ENCODE assay signal across 18 cellular contexts in genomic region chr1:225888898-225889690, GRCh38. TPM values are rescaled to one million over a fixed set of nuclear protein-coding genes. Genes with fewer than 3 reads are reported as not detected.
A peak's percentile ranks its signal among the peaks of the same experiment; 100 is the strongest.
DNase-seq lines count a peak whose midpoint lies in the region; ATAC-seq, FAIRE-seq and TF ChIP-seq lines count a peak whose summit lies in the region.
"Had no signal": no experiment of that assay in that cellular context is flagged by ENCODE, and none has a peak within 500 bp of the region (broad histone marks: within the 10 kb centered on the region; RNA-seq: fewer than 3 reads in every experiment).

TSS of gene LEFTY1 (minus strand) at chr1:225889146. CDS start at chr1:225889066, 80 bp downstream.

- no peak within 1 kb of the TSS for H3K4ac ChIP-seq in H1 (replicated peaks; ENCODE audit: insufficient read length, low read depth, low read length)

- H3K4me1 ChIP-seq in H1 (replicated peaks in 1 of 4; ENCODE audit: control insufficient read depth in 3 of 4, insufficient read depth in 4 of 4, low read length in 3 of 4): peaks cover 10 to 34% (median 22%) of the 10 kb centered on the region in 4 experiments
- peaks cover 0 to 61% (median 25%) of the 10 kb centered on the region in 4 donors for H3K4me1 ChIP-seq in right lobe of liver

- H3K4me3 ChIP-seq in H1 (ENCODE audit: extremely low read depth in 1 of 4, insufficient read depth in 2 of 4, low read depth in 3 of 4, low read length in 4 of 4) (peak within 1 kb of the TSS in 1 of 4 experiments; percentile 41; a peak in 1 of 8 replicates), right lobe of liver (no peak within 1 kb of the TSS)
- H3K4me3 ChIP-seq: A549 had no signal

- H3K79me2 ChIP-seq in H1 (ENCODE audit: control insufficient read depth in 1 of 2, insufficient read depth in 2 of 2, low read length in 2 of 2): no peaks in the 10 kb centered on the region

- H3K4me2 ChIP-seq in H1 (ENCODE audit: insufficient read depth in 1 of 2, low read depth in 2 of 2, low read length in 2 of 2): peak within 1 kb of the TSS; percentile 27 to 50
- H3K4me2 ChIP-seq: A549 had no signal

- 89% methylated on average over 11 of the region's 12 CpGs; no CpG with 5 or more reads in 1 of the 2 experiments for WGBS in H1 (ENCODE audit: extremely low coverage in 1 of 2, insufficient coverage in 1 of 2, insufficient read length in 1 of 2, insufficient replicate concordance in 2 of 2, low coverage in 1 of 2, low lambda C conversion rate in 2 of 2, missing lambda C conversion rate in 1 of 2), 2 experiments
- WGBS in right lobe of liver (ENCODE audit: insufficient coverage, low coverage, low lambda C conversion rate, missing lambda C conversion rate): 60% methylated on average over 1 of the region's 12 CpGs

- H3K27me3 Mint-ChIP-seq in activated CD8-positive, alpha-beta T cell treated with anti-CD3 and anti-CD28 coated beads, Interleukin-2, amount 10 ng/mL, durations not matched to agents 7 days and 5 days (ENCODE audit: low read depth): peaks cover 10% of the 10 kb centered on the region
- H3K27me3 Mint-ChIP-seq in activated CD8-positive, alpha-beta T cell treated with anti-CD3 and anti-CD28 coated beads for 36 hours: no peaks in the 10 kb centered on the region
- H3K27me3 Mint-ChIP-seq in stimulated activated naive CD8-positive, alpha-beta T cell treated with anti-CD3 and anti-CD28 coated beads, Interleukin-15, amount 100 ng/mL, for 72 hours: no peaks in the 10 kb centered on the region

- peak within 1 kb of the TSS; percentile 87 for H3K18ac ChIP-seq in H1 (ENCODE audit: extremely low read depth, low read length)

- H3K27ac ChIP-seq in H1 (ENCODE audit: low read depth, low read length) (no peak within 1 kb of the TSS), right lobe of liver (peak within 1 kb of the TSS; percentile 63 to 84 (median 77))

- H3K56ac ChIP-seq in H1 (replicated peaks; ENCODE audit: insufficient read length, low read depth, low read length): no peak within 1 kb of the TSS

- H3K9me3 ChIP-seq in H1 (ENCODE audit: insufficient read depth in 2 of 2, low read depth in 1 of 2, low read length in 1 of 2): no peaks in the 10 kb centered on the region
- no peaks in the 10 kb centered on the region for H3K9me3 ChIP-seq in right lobe of liver
- H3K9me3 ChIP-seq: A549 had no signal

- CTCF ChIA-PET in activated CD8-positive, alpha-beta T cell treated with anti-CD3 and anti-CD28 coated beads, Interleukin-2, amount 10 ng/mL, durations not matched to agents 7 days and 5 days (lab: Charles Lee): interaction anchor here (0.8 kb wide), 1 partner anchor 22 kb away, joined by 3 read pairs; no protein-coding TSS in a partner anchor
- CTCF ChIA-PET in activated CD8-positive, alpha-beta T cell treated with anti-CD3 and anti-CD28 coated beads for 36 hours (lab: Charles Lee): interaction anchor here (2.5 kb wide), 1 partner anchor 22 kb away, joined by 10 read pairs; no protein-coding TSS in a partner anchor
- CTCF ChIA-PET in H1 (lab: Charles Lee; ENCODE audit: partially characterized antibody): interaction anchor here (0.6 to 21.3 kb wide), 16 partner anchors 11 to 444 kb away, joined by 3 to 406 read pairs (median 4); no protein-coding TSS in a partner anchor

- peak; percentile 20 for ATAC-seq in activated CD8-positive, alpha-beta T cell treated with anti-CD3 and anti-CD28 coated beads, Interleukin-2, amount 10 ng/mL, durations not matched to agents 7 days and 5 days
- ATAC-seq in activated CD8-positive, alpha-beta T cell treated with anti-CD3 and anti-CD28 coated beads for 36 hours: no peak
- ATAC-seq in right lobe of liver (no peak), HG02938 (IDR thresholded peaks at IDR 0.05; ENCODE audit: unreplicated experiment) (no peak), HG02885 (IDR thresholded peaks at IDR 0.05; ENCODE audit: poor library complexity, unreplicated experiment) (no peak)
- ATAC-seq in stimulated activated naive CD8-positive, alpha-beta T cell treated with anti-CD3 and anti-CD28 coated beads, Interleukin-15, amount 100 ng/mL, for 72 hours: peak; percentile 36

- no peak for FAIRE-seq in H1 (lab: Jason Lieb, UNC)
- FAIRE-seq: A549 had no signal

- DNase-seq in activated CD8-positive, alpha-beta T cell treated with anti-CD3 and anti-CD28 coated beads, Interleukin-2, amount 10 ng/mL, durations not matched to agents 7 days and 5 days: no peak
- DNase-seq in activated CD8-positive, alpha-beta T cell treated with anti-CD3 and anti-CD28 coated beads for 36 hours: no peak
- DNase-seq in H1 (ENCODE audit: low read depth in 1 of 2, low spot score in 2 of 2): no peak
- DNase-seq in right lobe of liver: peak in 1 of 3 donors; percentile 40
- DNase-seq in stimulated activated naive CD8-positive, alpha-beta T cell treated with anti-CD3 and anti-CD28 coated beads, Interleukin-15, amount 100 ng/mL, for 72 hours: no peak
- no peak for DNase-seq in NCI-H2029 treated with DMSO at 0.1 percent for 48 hours (lab: John Stamatoyannopoulos, UW)
- DNase-seq: activated CD4-positive, alpha-beta T cell treated with anti-CD3 and anti-CD28 coated beads, Interleukin-2, amount 10 ng/mL, durations not matched to agents 24 days and 14 days; aorta; COR-L47; GOT3; NCI-H1694 treated with DMSO at 0.1 percent for 48 hours; NCI-H774; RPMI8226 had no signal

- H3K36me3 ChIP-seq in H1 (ENCODE audit: control insufficient read depth in 2 of 4, insufficient read depth in 4 of 4, low read length in 3 of 4) (no peaks in the 10 kb centered on the region), right lobe of liver (no peaks in the 10 kb centered on the region)

- no peak within 1 kb of the TSS for H3K14ac ChIP-seq in H1 (ENCODE audit: insufficient read length)

- peak within 1 kb of the TSS; percentile 75; the same call in 1 of the 2 replicates for H2BK5ac ChIP-seq in H1 (ENCODE audit: low read depth, low read length)

- H2BK15ac ChIP-seq in H1 (ENCODE audit: low read length): 0 out of 2 replicates have a peak within 1 kb of the TSS, but pooled peaks have one; percentile 61

- peak within 1 kb of the TSS; percentile 63; the same call in 1 of the 2 replicates for H4K8ac ChIP-seq in H1 (ENCODE audit: extremely low read depth, insufficient read depth, low read length)

- TF ChIP-seq CTCF in activated CD8-positive, alpha-beta T cell treated with anti-CD3 and anti-CD28 coated beads for 36 hours (IDR thresholded peaks at IDR 0.05): no peak
- TF ChIP-seq CTCF in H1 (IDR thresholded peaks at IDR 0.05; ENCODE audit: control extremely low read depth in 1 of 3, insufficient read depth in 1 of 3, low read depth in 1 of 3, low read length in 3 of 3) (no peak), right lobe of liver (IDR thresholded peaks at IDR 0.05) (no peak)

- no peak within 1 kb of the TSS for H2BK120ac ChIP-seq in H1 (replicated peaks; ENCODE audit: low read depth, low read length)

- TF ChIP-seq POLR2A in H1 (IDR thresholded peaks at IDR 0.05; ENCODE audit: control extremely low read depth in 1 of 2, low read depth in 2 of 2, low read length in 2 of 2): no peak
- TF ChIP-seq POLR2A in right lobe of liver (IDR thresholded peaks at IDR 0.05): no peak

- H2AFZ ChIP-seq in H1 (ENCODE audit: low read length): no peak within 1 kb of the TSS

- H3K36me3 Mint-ChIP-seq in activated CD8-positive, alpha-beta T cell treated with anti-CD3 and anti-CD28 coated beads, Interleukin-2, amount 10 ng/mL, durations not matched to agents 7 days and 5 days (ENCODE audit: low read depth): no peaks in the 10 kb centered on the region
- H3K36me3 Mint-ChIP-seq in activated CD8-positive, alpha-beta T cell treated with anti-CD3 and anti-CD28 coated beads for 36 hours (ENCODE audit: low read depth): no peaks in the 10 kb centered on the region

- H3K4me1 Mint-ChIP-seq in activated CD8-positive, alpha-beta T cell treated with anti-CD3 and anti-CD28 coated beads, Interleukin-2, amount 10 ng/mL, durations not matched to agents 7 days and 5 days (ENCODE audit: low read depth): peaks cover under 1% of the 10 kb centered on the region
- H3K4me1 Mint-ChIP-seq in activated CD8-positive, alpha-beta T cell treated with anti-CD3 and anti-CD28 coated beads for 36 hours (ENCODE audit: low read depth): peaks cover 4% of the 10 kb centered on the region
- H3K4me1 Mint-ChIP-seq in stimulated activated naive CD8-positive, alpha-beta T cell treated with anti-CD3 and anti-CD28 coated beads, Interleukin-15, amount 100 ng/mL, for 72 hours: peaks cover under 1% of the 10 kb centered on the region

- no peak within 1 kb of the TSS; a peak in 2 of 7 replicates for H3K9ac ChIP-seq in H1 (replicated peaks in 1 of 4; ENCODE audit: extremely low read depth in 1 of 4, low read depth in 3 of 4, low read length in 3 of 4)

- no peaks in the 10 kb centered on the region for H3K79me1 ChIP-seq in H1 (ENCODE audit: low read depth, low read length)

- H4K20me1 ChIP-seq in H1 (replicated peaks in 1 of 2; ENCODE audit: control insufficient read depth in 1 of 2, insufficient read depth in 2 of 2, low read length in 2 of 2): no peaks in the 10 kb centered on the region

- H3K27me3 ChIP-seq in H1 (replicated peaks in 1 of 4; ENCODE audit: control insufficient read depth in 3 of 4, extremely low read depth in 1 of 4, insufficient read depth in 3 of 4, low read length in 3 of 4) (peaks cover 0 to 14% (median 6%) of the 10 kb centered on the region in 4 experiments; a peak in 4 of 7 replicates), right lobe of liver (no peaks in the 10 kb centered on the region)

- no peak within 1 kb of the TSS for H3K27ac Mint-ChIP-seq in activated CD8-positive, alpha-beta T cell treated with anti-CD3 and anti-CD28 coated beads, Interleukin-2, amount 10 ng/mL, durations not matched to agents 7 days and 5 days
- H3K27ac Mint-ChIP-seq in activated CD8-positive, alpha-beta T cell treated with anti-CD3 and anti-CD28 coated beads for 36 hours: no peak within 1 kb of the TSS
- peak within 1 kb of the TSS in 1 of 2 donors; percentile 71 for H3K27ac Mint-ChIP-seq in stimulated activated naive CD8-positive, alpha-beta T cell treated with anti-CD3 and anti-CD28 coated beads, Interleukin-15, amount 100 ng/mL, for 72 hours
- H3K27ac Mint-ChIP-seq: activated CD4-positive, alpha-beta T cell treated with anti-CD3 and anti-CD28 coated beads, Interleukin-2, amount 10 ng/mL, durations not matched to agents 24 days and 14 days had no signal

- no peak within 1 kb of the TSS for H4K5ac ChIP-seq in H1 (ENCODE audit: insufficient read length, low read depth, low read length)

- intact Hi-C loops in activated CD8-positive, alpha-beta T cell treated with anti-CD3 and anti-CD28 coated beads for 36 hours (cut with micrococcal nuclease): no loop called here
- intact Hi-C loops in right lobe of liver (cut with DNase I): no loop called here

- H4K91ac ChIP-seq in H1 (replicated peaks; ENCODE audit: insufficient read length, low read length): peak within 1 kb of the TSS; percentile 1

- H2BK20ac ChIP-seq in H1 (ENCODE audit: low read length): peak within 1 kb of the TSS; percentile 86; the same call in 1 of the 2 replicates

- H3K9me3 Mint-ChIP-seq in activated CD8-positive, alpha-beta T cell treated with anti-CD3 and anti-CD28 coated beads, Interleukin-2, amount 10 ng/mL, durations not matched to agents 7 days and 5 days (ENCODE audit: insufficient read depth): no peaks in the 10 kb centered on the region
- no peaks in the 10 kb centered on the region for H3K9me3 Mint-ChIP-seq in activated CD8-positive, alpha-beta T cell treated with anti-CD3 and anti-CD28 coated beads for 36 hours
- H3K9me3 Mint-ChIP-seq in stimulated activated naive CD8-positive, alpha-beta T cell treated with anti-CD3 and anti-CD28 coated beads, Interleukin-15, amount 100 ng/mL, for 72 hours: no peaks in the 10 kb centered on the region
- H3K9me3 Mint-ChIP-seq: activated CD4-positive, alpha-beta T cell treated with anti-CD3 and anti-CD28 coated beads, Interleukin-2, amount 10 ng/mL, durations not matched to agents 24 days and 14 days had no signal

- no peaks in the 10 kb centered on the region; the same call in 1 of the 2 replicates for H3K23me2 ChIP-seq in H1 (ENCODE audit: low read depth, low read length)

- H3K4me3 Mint-ChIP-seq in activated CD8-positive, alpha-beta T cell treated with anti-CD3 and anti-CD28 coated beads, Interleukin-2, amount 10 ng/mL, durations not matched to agents 7 days and 5 days: no peak within 1 kb of the TSS
- H3K4me3 Mint-ChIP-seq in activated CD8-positive, alpha-beta T cell treated with anti-CD3 and anti-CD28 coated beads for 36 hours: no peak within 1 kb of the TSS
- no peak within 1 kb of the TSS for H3K4me3 Mint-ChIP-seq in stimulated activated naive CD8-positive, alpha-beta T cell treated with anti-CD3 and anti-CD28 coated beads, Interleukin-15, amount 100 ng/mL, for 72 hours
- H3K4me3 Mint-ChIP-seq: activated CD4-positive, alpha-beta T cell treated with anti-CD3 and anti-CD28 coated beads, Interleukin-2, amount 10 ng/mL, durations not matched to agents 24 days and 14 days had no signal

- POLR2A ChIA-PET in activated CD8-positive, alpha-beta T cell treated with anti-CD3 and anti-CD28 coated beads, Interleukin-2, amount 10 ng/mL, durations not matched to agents 7 days and 5 days (lab: Charles Lee): interaction anchor here (1.8 kb wide), 1 partner anchor 8 kb away, joined by 4 read pairs; no protein-coding TSS in a partner anchor
- POLR2A ChIA-PET in activated CD8-positive, alpha-beta T cell treated with anti-CD3 and anti-CD28 coated beads for 36 hours (lab: Charles Lee): interaction anchor here (0.6 to 1.2 kb wide), 3 partner anchors 8 to 80 kb away, joined by 3 to 5 read pairs (median 4); no protein-coding TSS in a partner anchor
- POLR2A ChIA-PET in H1 (lab: Charles Lee; ENCODE audit: partially characterized antibody): interaction anchor here (0.9 to 5.7 kb wide), 14 partner anchors 7 to 111 kb away, joined by 3 to 27 read pairs (median 5); partner anchors contain the start of genes SDE2 and TMEM63A

- H3K23ac ChIP-seq in H1 (ENCODE audit: insufficient read length): no peak within 1 kb of the TSS

- peak within 1 kb of the TSS; percentile 17; the same call in 1 of the 2 replicates for H2AK5ac ChIP-seq in H1 (ENCODE audit: low read depth, low read length)

- no peak for TF ChIP-seq EP300 in H1 (IDR thresholded peaks at IDR 0.05; ENCODE audit: borderline replicate concordance in 1 of 2, low read depth in 2 of 2, low read length in 2 of 2)

- H2BK12ac ChIP-seq in H1 (ENCODE audit: low read depth, low read length): peak within 1 kb of the TSS; percentile 96

- no peak for TF ChIP-seq RAD21 in H1 (IDR thresholded peaks at IDR 0.05 in 1 of 2, conservative IDR thresholded peaks at IDR 0.05 in 1 of 2; ENCODE audit: low read depth in 2 of 2, low read length in 2 of 2)

RNA-seq across cellular contexts. Expression of gene LEFTY1, which starts in this region (rescaled TPM):
- total RNA-seq in activated CD8-positive, alpha-beta T cell treated with anti-CD3 and anti-CD28 coated beads, Interleukin-2, amount 10 ng/mL, durations not matched to agents 7 days and 5 days: not detected
- total RNA-seq in activated CD8-positive, alpha-beta T cell treated with anti-CD3 and anti-CD28 coated beads for 36 hours: under 1 TPM; 0.16 to 0.83 TPM
- 8.4 and 11.7 TPM in 2 replicates for total RNA-seq in H1 (2021; fragmentation: NEBNext Ultra II Directional; extraction: Animal tissue kit (Norgen Biotek cat#: 25700))
- 4.5 and 7.3 TPM in 2 replicates for polyA plus RNA-seq in H1 (2011; rRNA removed)
- 7.1 TPM for polyA plus RNA-seq in H1 (2011; cell fraction: cytosol; rRNA removed)
- polyA plus RNA-seq in H1 (2011; cell fraction: nucleus; rRNA removed): 8.4 TPM
- 1.8 to 3.5 TPM (median 3.1 TPM) in 4 replicates for polyA plus RNA-seq in H1 (2012, experiment 1 of 2)
- 3.5 TPM for polyA plus RNA-seq in H1 (2012, experiment 2 of 2)
- polyA plus RNA-seq in H1 (2013, experiment 1 of 2): 112 TPM
- polyA plus RNA-seq in H1 (2013, experiment 2 of 2): 131 TPM
- polyA minus RNA-seq in H1 (2011; rRNA and poly(A)+ RNA removed): 0.66 and 1.3 TPM in 2 replicates
- polyA minus RNA-seq in H1 (2011; cell fraction: cytosol; rRNA and poly(A)+ RNA removed): 3.0 TPM
- 3.1 TPM for polyA minus RNA-seq in H1 (2011; cell fraction: nucleus; rRNA and poly(A)+ RNA removed)
- total RNA-seq in right lobe of liver: 1 to 10 TPM in 1 of 6 experiments, under 1 TPM in 3, not detected in 2; 0.29 to 1.1 (median 0.54) TPM
- total RNA-seq: activated CD4-positive, alpha-beta T cell treated with anti-CD3 and anti-CD28 coated beads, Interleukin-2, amount 10 ng/mL, durations not matched to agents 24 days and 14 days; dermis microvascular lymphatic vessel endothelial cell; fibroblast of lung had no signal
- polyA plus RNA-seq: fibroblast of lung had no signal

Comparison
In these comparisons a context has a peak if more than half of its experiments do, and no peak if none do; other contexts are left out.
1. Peak in ATAC-seq in activated CD8-positive, alpha-beta T cell treated with anti-CD3 and anti-CD28 coated beads, Interleukin-2, amount 10 ng/mL, durations not matched to agents 7 days and 5 days; RNA of the gene not detected or under 1 TPM.